ENCODE assay signal across 1 cellular context in genomic region chr2:26016012-26016742, GRCh38.
TF ChIP-seq lines count a peak whose summit lies in the region.

No MANE protein-coding gene starts in this region.

TF ChIP-seq in GM23338, 12 proteins besides CTCF, POLR2A, EP300 and RAD21 (continued from another document):
- TF ChIP-seq ZNF462 (CRISPR knock-in tag; IDR thresholded peaks at IDR 0.05) (no peak), NANOG (IDR thresholded peaks at IDR 0.05; ENCODE audit: borderline replicate concordance) (no peak)
